Comparison of ENCODE assay signal across 8 cellular contexts in the genomic region with DNA sequence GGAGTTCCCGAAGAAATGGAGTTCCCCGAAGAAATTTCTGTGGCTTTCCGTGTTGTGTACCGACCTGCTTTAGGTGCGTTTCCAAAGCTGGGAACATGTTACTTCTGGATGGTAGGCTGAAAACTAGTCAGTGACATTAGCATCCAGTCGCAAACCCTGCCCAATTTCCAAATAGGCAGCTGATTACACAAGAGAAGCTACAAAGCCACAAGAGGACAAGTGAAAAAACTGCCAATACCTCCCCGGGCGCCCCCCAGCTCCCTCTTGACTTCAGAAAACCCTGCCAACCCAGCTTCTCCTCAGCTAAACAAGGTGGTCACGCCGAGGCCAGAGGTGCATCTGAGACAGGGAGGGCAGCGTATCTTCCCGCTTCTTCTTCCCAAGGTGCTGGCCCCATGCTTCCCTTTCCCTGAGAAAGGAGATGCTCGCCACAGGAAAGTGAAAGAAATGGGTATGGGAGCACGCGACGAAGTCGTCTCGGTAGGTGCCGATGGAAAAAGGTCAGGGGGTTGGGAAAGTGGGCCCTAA. TPM values are rescaled to one million over a fixed set of nuclear protein-coding genes. Genes with fewer than 3 reads are reported as not detected.
DNase-seq lines count a peak whose midpoint lies in the region; ATAC-seq and TF ChIP-seq lines count a peak whose summit lies in the region.

No MANE protein-coding gene starts in this region.

- H3K4me1 ChIP-seq in OCI-LY7 (ENCODE audit: insufficient read depth, low read length, poor library complexity, severe bottlenecking), result peaks cover 16% of the 10 kb centered on the region
- peaks cover 0 to 3% of the 10 kb centered on the region in 2 donors for H3K4me1 ChIP-seq in thoracic aorta (ENCODE audit: control insufficient read depth in 1 of 2, low read depth in 2 of 2)

- ATAC-seq in thoracic aorta (ENCODE audit: insufficient number of reproducible peaks, low FRiP score, low read depth), result no peak
- ATAC-seq in HG03521 (IDR thresholded peaks at IDR 0.05; ENCODE audit: unreplicated experiment), result no peak

- BruUV-seq in OCI-LY7 (replicated peaks; lab: Mats Ljungman, UMichigan), result TSS peak; percentile 53

- H3K36me3 ChIP-seq in OCI-LY7 (ENCODE audit: insufficient read depth, low read length), result peaks cover 44% of the 10 kb centered on the region
- peaks cover 22% of the 10 kb centered on the region for H3K36me3 ChIP-seq in thoracic aorta

- H4K20me1 ChIP-seq in OCI-LY7 (ENCODE audit: insufficient read depth, low read length), result no peaks in the 10 kb centered on the region

- TF ChIP-seq CTCF in OCI-LY7 (conservative IDR thresholded peaks at IDR 0.05; ENCODE audit: low read length), result no peak
- TF ChIP-seq CTCF in cardiac fibroblast (IDR thresholded peaks at IDR 0.05; ENCODE audit: low read depth, low read length), result no peak
- TF ChIP-seq CTCF in thoracic aorta (IDR thresholded peaks at IDR 0.05), result no peak

- DNase-seq in CD1c-positive myeloid dendritic cell (ENCODE audit: extremely low spot score) (peak; percentile 16), HCEC 1CT (peak; percentile 18), OCI-LY7 (ENCODE audit: low spot score) (no peak), cardiac fibroblast (ENCODE audit: low read depth in 2 of 2) (peak; percentile 24 to 28), left kidney (ENCODE audit: low read depth, low spot score) (peak; percentile 40), thoracic aorta (ENCODE audit: low spot score) (no peak), dermis blood vessel endothelial cell (no peak)

- intact Hi-C loops in OCI-LY7 (cut with micrococcal nuclease; ENCODE audit: unreplicated experiment), result loop anchor here (2.0 to 10.0 kb wide), 2 partner anchors 72 to 140 kb away; partner anchors contain the start of genes KBTBD4, MTCH2 and NDUFS3

- H3K4me3 ChIP-seq in OCI-LY7 (ENCODE audit: low read depth, low read length, poor library complexity, severe bottlenecking) (peak overlapping the region; percentile 69), cardiac fibroblast (replicated peaks in 1 of 2; ENCODE audit: low read depth in 2 of 2, low read length in 2 of 2) (peak overlapping the region; percentile 84 to 86), thoracic aorta (peak overlapping the region; percentile 78)

- peak overlapping the region; percentile 94 for H3K4me2 ChIP-seq in OCI-LY7 (ENCODE audit: low read length)

- CTCF ChIA-PET in OCI-LY7 (lab: Charles Lee; ENCODE audit: unreplicated experiment), result no interaction called here

- no peaks in the 10 kb centered on the region for H3K9me2 ChIP-seq in OCI-LY7 (ENCODE audit: insufficient read depth, low read length)

- no peaks in the 10 kb centered on the region for H3K79me2 ChIP-seq in OCI-LY7 (ENCODE audit: insufficient read depth, low read depth, low read length)

- H2AFZ ChIP-seq in OCI-LY7 (ENCODE audit: low read length), result peak overlapping the region; percentile 62; the same call in 1 of the 2 replicates

- no peaks in the 10 kb centered on the region for H3K27me3 ChIP-seq in thoracic aorta (replicated peaks; ENCODE audit: insufficient read depth)

- H3K9me3 ChIP-seq in OCI-LY7 (ENCODE audit: low read length), result no peaks in the 10 kb centered on the region
- H3K9me3 ChIP-seq in thoracic aorta, result no peaks in the 10 kb centered on the region

- H3K27ac ChIP-seq in OCI-LY7 (ENCODE audit: low read depth, low read length, poor library complexity, severe bottlenecking) (peak overlapping the region; percentile 43), thoracic aorta (peak overlapping the region; percentile 35 to 36)

- POLR2A ChIA-PET in OCI-LY7 (lab: Charles Lee), result interaction anchor here (0.6 to 2.3 kb wide), 9 partner anchors 9 to 849 kb away, joined by 3 to 14 read pairs (median 3); no protein-coding TSS in a partner anchor

RNA-seq across cellular contexts. Expression of gene AGBL2, which starts 0.6 kb away (rescaled TPM):
- 2.0 and 5.9 TPM in 2 replicates for total RNA-seq in OCI-LY7 (2014; rRNA removed; shearing (Covaris generic))
- total RNA-seq in OCI-LY7 (2022) (5.5 and 8.4 TPM in 2 replicates), thoracic aorta (under 1 TPM in 1 of 2 donors, not detected in 1; 0.95 TPM), dermis blood vessel endothelial cell (0.17 and 0.23 TPM in 2 replicates)

RNA-seq across cellular contexts. Expression of gene FNBP4, which starts 52.5 kb away (rescaled TPM):
- 103 and 123 TPM in 2 replicates for total RNA-seq in OCI-LY7 (2014; rRNA removed; shearing (Covaris generic))
- 160 and 176 TPM in 2 replicates for total RNA-seq in OCI-LY7 (2022)
- total RNA-seq in thoracic aorta, result 100 to 1,000 TPM; 188 to 238 TPM
- total RNA-seq in dermis blood vessel endothelial cell, result 50.0 and 69.3 TPM in 2 replicates

Comparison
In these comparisons a context has a peak if more than half of its experiments do, and no peak if none do; other contexts are left out.
1. DNase-seq: peak in CD1c-positive myeloid dendritic cell (single experiment), HCEC 1CT (single experiment), cardiac fibroblast (2 of 2) and left kidney (single experiment); none in OCI-LY7 (single experiment), thoracic aorta (single experiment) and dermis blood vessel endothelial cell (single experiment).
2. Peak in every context shown above with its lines, with median percentiles within 50 percentile points of each other: H3K4me3 ChIP-seq.